In the genomic region with DNA sequence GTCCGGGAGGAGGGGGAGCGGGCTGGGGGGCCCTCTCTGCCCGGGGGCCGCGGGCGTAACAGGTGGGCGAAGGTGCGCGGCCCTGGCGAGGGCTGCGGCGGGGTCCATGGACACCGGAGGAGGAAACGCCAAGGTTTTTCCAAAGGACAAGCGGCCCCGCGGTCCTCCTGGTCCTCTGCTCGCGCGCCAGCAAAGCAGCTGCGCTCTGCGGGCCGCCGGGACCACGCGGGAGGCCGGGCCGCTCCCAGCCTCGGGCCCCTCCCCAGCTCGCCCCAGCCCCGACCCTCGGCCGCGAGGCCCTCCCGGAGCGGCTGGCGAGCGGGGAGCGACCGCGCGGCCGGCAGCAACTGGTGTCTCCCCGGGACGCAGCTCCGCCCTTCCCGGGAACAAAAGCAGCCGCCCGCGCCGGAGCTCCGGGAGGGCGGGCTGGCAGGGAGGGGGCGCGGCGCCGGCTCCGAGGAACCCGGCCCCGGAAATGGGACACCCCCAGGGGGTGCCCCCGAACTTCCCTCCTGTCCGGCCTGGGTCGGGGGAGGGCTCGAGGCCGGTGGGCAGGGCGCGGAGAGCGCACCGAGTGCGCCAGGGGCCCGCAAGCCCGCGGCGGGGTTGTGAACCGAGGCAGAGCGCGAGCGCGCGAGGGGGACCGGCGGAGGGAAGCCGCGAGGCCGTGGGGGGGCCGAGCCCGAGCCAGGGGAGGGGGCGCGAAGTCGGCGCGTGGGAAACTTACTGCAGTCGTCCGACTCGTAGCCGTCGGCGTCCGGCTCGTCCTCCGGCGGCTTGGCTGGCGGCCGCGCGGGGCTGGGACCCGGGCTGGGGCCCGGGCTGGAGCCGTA, we compare ENCODE assay signal across 13 cellular contexts. TPM values are rescaled to one million over a fixed set of nuclear protein-coding genes. Genes with fewer than 3 reads are reported as not detected.
DNase-seq lines count a peak whose midpoint lies in the region; ATAC-seq lines count a peak whose summit lies in the region.
"Had no signal": no experiment of that assay in that cellular context is flagged by ENCODE, and none has a peak within 500 bp of the region (broad histone marks: within the 10 kb centered on the region; RNA-seq: fewer than 3 reads in every experiment).

No MANE protein-coding gene starts in this region.

- intact Hi-C loops in Right ventricle myocardium superior (cut with DNase I): no loop called here

- H3K4me3 ChIP-seq in mucosa of stomach (ENCODE audit: low read length): no peak overlapping the region
- H3K4me3 ChIP-seq in urinary bladder (ENCODE audit: low read depth, low read length): peak overlapping the region; percentile 42

- no peaks in the 10 kb centered on the region for H3K9me3 ChIP-seq in mucosa of stomach (ENCODE audit: control insufficient read depth, low read length)

- H3K9ac ChIP-seq in mucosa of stomach (ENCODE audit: low read length): peak overlapping the region; percentile 43

- peaks cover 50% of the 10 kb centered on the region for H3K27me3 ChIP-seq in mucosa of stomach (ENCODE audit: control insufficient read depth, insufficient read depth, low read length)

- H3K4me1 ChIP-seq in mucosa of stomach (ENCODE audit: control insufficient read depth, insufficient read depth, low read length): peaks cover 33% of the 10 kb centered on the region
- H3K4me1 ChIP-seq in urinary bladder (ENCODE audit: insufficient read depth): no peaks in the 10 kb centered on the region

- no peak overlapping the region for H3K27ac ChIP-seq in urinary bladder (ENCODE audit: low read depth)

- WGBS in urinary bladder: 2% methylated on average over 109 of the region's 109 CpGs

- H3K36me3 ChIP-seq in mucosa of stomach (ENCODE audit: control insufficient read depth, insufficient read depth, low read length) (no peaks in the 10 kb centered on the region), urinary bladder (ENCODE audit: insufficient read depth) (no peaks in the 10 kb centered on the region)

- DNase-seq in stimulated activated CD4-positive, alpha-beta T cell treated with anti-CD3 and anti-CD28 coated beads, Interleukin-12 subunit alpha, Interleukin-12 subunit beta, amount 100 ng/mL, for 4 hours: peak; percentile 5
- no peak for DNase-seq in stimulated activated CD4-positive, alpha-beta T cell treated with anti-CD3 and anti-CD28 coated beads, Interleukin-1b, Interleukin-23, amount 100 ng/mL, for 48 hours
- DNase-seq in Right ventricle myocardium superior: no peak
- DNase-seq in NCI-H128 (lab: John Stamatoyannopoulos, UW; ENCODE audit: unreplicated experiment): no peak
- no peak for DNase-seq in ureter (ENCODE audit: low spot score)

- ATAC-seq in Right ventricle myocardium superior (ENCODE audit: poor library complexity) (peak; percentile 40), GM21825 (IDR thresholded peaks at IDR 0.05; ENCODE audit: unreplicated experiment) (no peak)

RNA-seq across cellular contexts. Expression of a gene that starts 0.9 kb away (rescaled TPM):
- total RNA-seq in Right ventricle myocardium superior: 3.4 TPM
- total RNA-seq in urinary bladder: 5.1 TPM
- 13.2 TPM for polyA plus RNA-seq in urinary bladder
- total RNA-seq in ureter: 23.5 TPM
- total RNA-seq: LHCN-M2 had no signal
- polyA plus RNA-seq: BJ, keratinocyte had no signal

RNA-seq across cellular contexts. Expression of a gene that starts 43.2 kb away (rescaled TPM):
- total RNA-seq in Right ventricle myocardium superior (not detected), urinary bladder (not detected), ureter (not detected)
- not detected for polyA plus RNA-seq in urinary bladder
- total RNA-seq: activated T-helper 17 cell treated with anti-CD3 and anti-CD28 coated beads, Interleukin-2, amount 50 U/mL, for 72 hours; dermis microvascular lymphatic vessel endothelial cell; LHCN-M2 had no signal
- polyA plus RNA-seq: BJ, keratinocyte had no signal
